ENCODE assay signal across 8 cellular contexts in genomic region chr16:1152651-1153259, GRCh38. TPM values are rescaled to one million over a fixed set of nuclear protein-coding genes. Genes with fewer than 3 reads are reported as not detected.
DNase-seq lines count a peak whose midpoint lies in the region; ATAC-seq, FAIRE-seq and TF ChIP-seq lines count a peak whose summit lies in the region.

CACNA1H (plus strand) TSS chr16:1153106; CDS start chr16:1153738, 632 bp downstream.

- CTCF ChIA-PET in CD8-positive, alpha-beta memory T cell (lab: Charles Lee) = no interaction called here
- CTCF ChIA-PET in K562 (lab: Yijun Ruan, JAX; ENCODE audit: low intra/inter-chr PET ratio) = no interaction called here

- H3K27me3 Mint-ChIP-seq in CD8-positive, alpha-beta memory T cell = peaks cover 5 to 10% of the 10 kb centered on the region in 2 donors

- H3K36me3 ChIP-seq in CD8-positive, alpha-beta memory T cell (ENCODE audit: insufficient read depth, low read length) = no peaks in the 10 kb centered on the region
- H3K36me3 ChIP-seq in K562 (ENCODE audit: control insufficient read depth, insufficient read depth, low read length) (no peaks in the 10 kb centered on the region), mucosa of descending colon (ENCODE audit: low read depth) (no peaks in the 10 kb centered on the region)

- peaks cover 15% of the 10 kb centered on the region for H4K20me1 ChIP-seq in K562 (replicated peaks; ENCODE audit: control insufficient read depth, insufficient read depth, low read length)

- in situ Hi-C loops in K562 (cut with MboI) = no loop called here

- no peak for TF ChIP-seq EP300 in K562 (IDR thresholded peaks at IDR 0.05; ENCODE audit: low read length)

- POLR2A ChIA-PET in CD8-positive, alpha-beta memory T cell (lab: Charles Lee) = no interaction called here
- POLR2A ChIA-PET in K562 (lab: Yijun Ruan, JAX) = interaction anchor here (0.7 kb wide), 1 partner anchor 66 kb away, joined by 3 read pairs; no protein-coding TSS in a partner anchor

- H3K9me3 ChIP-seq in CD8-positive, alpha-beta memory T cell (ENCODE audit: low read length) = no peaks in the 10 kb centered on the region
- H3K9me3 ChIP-seq in K562 (replicated peaks; ENCODE audit: control insufficient read depth, insufficient read depth, low read depth, low read length) (no peaks in the 10 kb centered on the region), mucosa of descending colon (no peaks in the 10 kb centered on the region)

- peak within 1 kb of the TSS; percentile 32; the same call in 1 of the 2 replicates for H3K4me2 ChIP-seq in K562 (ENCODE audit: insufficient read depth, low read length)

- no peaks in the 10 kb centered on the region for H3K36me3 Mint-ChIP-seq in CD8-positive, alpha-beta memory T cell

- no peak within 1 kb of the TSS for H3K4me3 ChIP-seq in CD8-positive, alpha-beta memory T cell (ENCODE audit: low read length)
- peak within 1 kb of the TSS; percentile 34 for H3K4me3 ChIP-seq in K562
- H3K4me3 ChIP-seq in mucosa of descending colon = no peak within 1 kb of the TSS

- ATAC-seq in K562 (peak; percentile 67), mucosa of descending colon (peak; percentile 27), GM19395 (IDR thresholded peaks at IDR 0.05; ENCODE audit: unreplicated experiment) (no peak), HG02885 (IDR thresholded peaks at IDR 0.05; ENCODE audit: poor library complexity, unreplicated experiment) (no peak)

- H3K4me1 Mint-ChIP-seq in CD8-positive, alpha-beta memory T cell = peaks cover 0 to 7% (median 0%) of the 10 kb centered on the region in 3 donors

- TF ChIP-seq RAD21 in K562 (CRISPR knock-in tag; conservative IDR thresholded peaks at IDR 0.05 in 1 of 2, IDR thresholded peaks at IDR 0.05 in 1 of 2) = no peak

- H3K27ac Mint-ChIP-seq in CD8-positive, alpha-beta memory T cell = no peak within 1 kb of the TSS

- DNase-seq in CD8-positive, alpha-beta memory T cell = peak; percentile 29 to 73 (median 42)
- DNase-seq in T-helper 22 cell (ENCODE audit: low read depth) = peak; percentile 31
- DNase-seq in K562 (ENCODE audit: extremely low read depth in 1 of 4, low spot score in 3 of 4) = peak; percentile 63 to 96 (median 94)
- DNase-seq in mucosa of descending colon = peak in 1 of 3 donors; percentile 21
- DNase-seq in stimulated activated CD8-positive, alpha-beta memory T cell treated with anti-CD3 and anti-CD28 coated beads, Interleukin-4, amount 100 ng/mL, for 48 hours = peak; percentile 68
- DNase-seq in NCI-H2107 (lab: John Stamatoyannopoulos, UW) = no peak

- H3K4me3 Mint-ChIP-seq in CD8-positive, alpha-beta memory T cell = peak within 1 kb of the TSS in 4 of 7 donors; percentile 26 to 49 (median 38)

- peak within 1 kb of the TSS; percentile 40; the same call in 1 of the 2 replicates for H2AFZ ChIP-seq in K562 (ENCODE audit: low read depth, low read length)

- H3K79me2 ChIP-seq in K562 (ENCODE audit: control insufficient read depth, insufficient read depth, low read length) = no peaks in the 10 kb centered on the region

- FAIRE-seq in K562 (lab: Jason Lieb, UNC) = no peak

- peaks cover 7% of the 10 kb centered on the region for H3K4me1 ChIP-seq in CD8-positive, alpha-beta memory T cell (ENCODE audit: insufficient read depth, low read length)
- H3K4me1 ChIP-seq in K562 (replicated peaks in 1 of 2; ENCODE audit: control insufficient read depth in 2 of 2, insufficient read depth in 2 of 2, low read length in 2 of 2) (peaks cover 0 to 81% of the 10 kb centered on the region in 2 experiments; a peak in 2 of 5 replicates), mucosa of descending colon (ENCODE audit: low read depth) (peaks cover 9% of the 10 kb centered on the region)

- H3K9ac ChIP-seq in K562 (ENCODE audit: insufficient read depth in 1 of 2, low read depth in 2 of 2, low read length in 2 of 2) = no peak within 1 kb of the TSS

- no TSS peak for BruUV-seq in K562 (replicated peaks; lab: Mats Ljungman, UMichigan)

- TF ChIP-seq CTCF in K562 (IDR thresholded peaks at IDR 0.05 in 2 of 3, conservative IDR thresholded peaks at IDR 0.05 in 1 of 3; ENCODE audit: insufficient read depth in 2 of 3, low read depth in 1 of 3, low read length in 3 of 3) (peak in 2 of 3 experiments; percentile 8 to 43; a peak in 3 of 6 replicates), mucosa of descending colon (IDR thresholded peaks at IDR 0.05) (no peak)

- TF ChIP-seq POLR2A in K562 (conservative IDR thresholded peaks at IDR 0.05) = no peak

- peaks cover 10% of the 10 kb centered on the region for H3K27me3 ChIP-seq in CD8-positive, alpha-beta memory T cell (ENCODE audit: insufficient read depth, low read length, poor library complexity, severe bottlenecking)
- peaks cover 20 to 65% of the 10 kb centered on the region in 2 experiments for H3K27me3 ChIP-seq in K562 (ENCODE audit: control insufficient read depth in 2 of 2, insufficient read depth in 2 of 2, low read length in 2 of 2)

- no CpG with 5 or more reads among the region's 98 CpGs for WGBS in K562 (ENCODE audit: insufficient coverage, low coverage, missing lambda C conversion rate)

- H3K9me1 ChIP-seq in K562 (ENCODE audit: control insufficient read depth, insufficient read depth, low read length) = no peaks in the 10 kb centered on the region

- H3K27ac ChIP-seq in CD8-positive, alpha-beta memory T cell (ENCODE audit: low read depth, low read length) = no peak within 1 kb of the TSS
- no peak within 1 kb of the TSS for H3K27ac ChIP-seq in K562 (ENCODE audit: extremely low read depth, low read depth, low read length)

- peaks cover 0 to 3% (median 0%) of the 10 kb centered on the region in 5 donors for H3K9me3 Mint-ChIP-seq in CD8-positive, alpha-beta memory T cell

- intact Hi-C loops in K562 (cut with micrococcal nuclease) = no loop called here
- intact Hi-C loops in mucosa of descending colon (cut with DNase I, micrococcal nuclease) = no loop called here

TF ChIP-seq in K562, 482 proteins besides CTCF, POLR2A, EP300 and RAD21 (continues in another document):
- TF ChIP-seq MAZ (CRISPR knock-in tag; conservative IDR thresholded peaks at IDR 0.05 in 1 of 2, IDR thresholded peaks at IDR 0.05 in 1 of 2) = peak; percentile 24 to 49; a peak in 2 of 4 replicates
- TF ChIP-seq CREM (IDR thresholded peaks at IDR 0.05; ENCODE audit: low read depth) = peak; percentile 17; the same call in 1 of the 2 replicates
- TF ChIP-seq ZBTB7A (IDR thresholded peaks at IDR 0.05; ENCODE audit: borderline replicate concordance, control insufficient read depth, low read depth, low read length) = peak; percentile 57; the same call in 1 of the 2 replicates
- TF ChIP-seq ZNF263 (CRISPR knock-in tag; IDR thresholded peaks at IDR 0.05; ENCODE audit: borderline replicate concordance) = no peak
- peak; percentile 13 for TF ChIP-seq CTCFL (IDR thresholded peaks at IDR 0.05; ENCODE audit: borderline replicate concordance, insufficient read depth, low read depth, low read length, poor library complexity, severe bottlenecking)
- no peak for TF ChIP-seq ZNF740 (CRISPR knock-in tag; IDR thresholded peaks at IDR 0.05)
- peak in 1 of 2 experiments; percentile 82; a peak in 2 of 4 replicates for TF ChIP-seq ZNF740 (tag; IDR thresholded peaks at IDR 0.05)

RNA-seq across cellular contexts. Expression of gene CACNA1H, which starts in this region (rescaled TPM):
- total RNA-seq in CD8-positive, alpha-beta memory T cell = under 1 TPM; 0.31 to 0.42 TPM
- 0.40 TPM for polyA plus RNA-seq in CD8-positive, alpha-beta memory T cell
- total RNA-seq in K562 (2011; cell fraction: chromatin; rRNA removed; ENCODE audit: low replicate concordance) = 0.44 and 1.6 TPM in 2 replicates
- total RNA-seq in K562 (2011; cell fraction: nucleolus; rRNA removed) = 0.79 and 1.2 TPM in 2 replicates
- 0.22 and 0.53 TPM in 2 replicates for total RNA-seq in K562 (2011; cell fraction: nucleoplasm; rRNA removed)
- 0.04 TPM in 1 of 2 replicates, not detected in the other for total RNA-seq in K562 (2014; rRNA removed)
- not detected in 2 replicates for total RNA-seq in K562 (2014; rRNA removed; fragmentation: Illumina TruSeq; extraction: Trizol)
- not detected in 2 replicates for total RNA-seq in K562 (2015; rRNA removed; fragmentation: Illumina TruSeq; extraction: Trizol)
- total RNA-seq in K562 (2021) = 0.09 and 0.18 TPM in 2 replicates
- polyA plus RNA-seq in K562 (2011; rRNA removed) = 0.10 and 0.11 TPM in 2 replicates
- polyA plus RNA-seq in K562 (2011; cell fraction: cytosol; rRNA removed) = 0.10 and 0.12 TPM in 2 replicates
- polyA plus RNA-seq in K562 (2011; cell fraction: nucleus; rRNA removed) = 0.11 and 0.40 TPM in 2 replicates
- polyA plus RNA-seq in K562 (2012) = 0.07 and 0.12 TPM in 2 replicates
- not detected in 2 replicates for polyA plus RNA-seq in K562 (2014; fragmentation: Illumina TruSeq; extraction: Trizol)
- polyA plus RNA-seq in K562 (2014; fragmentation: Nextera tagmentation; extraction: Ambion mirVana) = not detected
- polyA plus RNA-seq in K562 (2014; rRNA removed) = not detected in 2 replicates
- 0.03 and 0.04 TPM in 2 replicates for polyA minus RNA-seq in K562 (2011; rRNA and poly(A)+ RNA removed)
- polyA minus RNA-seq in K562 (2011; cell fraction: cytosol; rRNA and poly(A)+ RNA removed) = not detected in 2 replicates
- polyA minus RNA-seq in K562 (2011; cell fraction: nucleus; rRNA and poly(A)+ RNA removed) = 0.27 and 0.33 TPM in 2 replicates
- 100 to 1,000 TPM in 1 of 3 donors, 1 to 10 TPM in 2; 6.0 to 160 (median 9.5) TPM for total RNA-seq in mucosa of descending colon

Comparison
In these comparisons a context has a peak if more than half of its experiments do, and no peak if none do; other contexts are left out.
1. Peak in DNase-seq in CD8-positive, alpha-beta memory T cell; RNA of the gene not detected or under 1 TPM.
2. ATAC-seq: peak in K562 (single experiment) and mucosa of descending colon (single experiment); none in GM19395 (single experiment) and HG02885 (single experiment).